In the genomic region with DNA sequence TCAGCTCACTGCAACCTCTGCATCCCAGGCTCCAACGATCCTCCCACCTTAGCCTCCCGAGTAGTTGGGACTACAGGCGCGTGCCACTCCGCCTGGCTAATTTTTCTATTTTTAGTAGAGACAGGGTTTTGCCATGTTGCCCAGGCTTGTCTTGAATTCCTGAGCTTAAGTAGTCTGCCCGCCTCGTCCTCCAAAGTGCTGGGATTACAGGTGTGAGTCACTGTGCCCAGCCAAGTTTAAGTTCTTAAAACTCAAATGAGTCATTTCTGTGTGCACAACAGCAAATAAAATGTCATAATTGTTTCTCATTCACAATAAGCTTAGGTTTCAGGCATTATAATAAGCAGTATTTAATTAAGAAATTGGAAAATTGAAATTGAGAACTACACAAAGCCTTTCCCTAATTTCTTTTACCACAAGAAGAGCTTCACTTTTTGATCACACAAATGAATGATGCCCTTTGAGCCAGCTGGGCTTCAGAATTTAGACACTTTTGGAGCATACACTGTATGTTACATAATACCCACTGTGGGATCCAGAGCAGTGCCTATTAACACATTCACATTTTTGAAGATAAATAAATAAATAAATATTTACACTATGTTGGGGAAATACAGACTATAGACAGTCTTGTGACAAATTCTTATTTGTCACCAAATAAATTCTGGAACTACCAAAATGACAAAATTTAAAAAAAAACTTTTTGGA, we compare ENCODE assay signal across 13 cellular contexts. TPM values are rescaled to one million over a fixed set of nuclear protein-coding genes. Genes with fewer than 3 reads are reported as not detected.
DNase-seq lines count a peak whose midpoint lies in the region; ATAC-seq and TF ChIP-seq lines count a peak whose summit lies in the region.
"Had no signal": no experiment of that assay in that cellular context is flagged by ENCODE, and none has a peak within 500 bp of the region (broad histone marks: within the 10 kb centered on the region; RNA-seq: fewer than 3 reads in every experiment).

No MANE protein-coding gene starts in this region.

- 82 to 96% (median 94%) methylated on average over 7 of the region's 7 CpGs for WGBS in spleen, 5 donors

- no peaks in the 10 kb centered on the region for H3K9me3 Mint-ChIP-seq in MCF 10A (ENCODE audit: unreplicated experiment)
- no peaks in the 10 kb centered on the region for H3K9me3 Mint-ChIP-seq in CD4-positive, alpha-beta memory T cell

- H3K4me1 ChIP-seq in spleen: peaks cover 0 to 11% (median 0%) of the 10 kb centered on the region in 6 donors
- H3K4me1 ChIP-seq in CD4-positive, alpha-beta memory T cell (ENCODE audit: insufficient read depth, low read length): no peaks in the 10 kb centered on the region
- H3K4me1 ChIP-seq: breast epithelium had no signal

- no peak overlapping the region for H3K4me3 ChIP-seq in BJ (ENCODE audit: low read depth, low read length)
- H3K4me3 ChIP-seq in spleen: no peak overlapping the region
- no peak overlapping the region for H3K4me3 ChIP-seq in CD4-positive, alpha-beta memory T cell (ENCODE audit: low read length in 2 of 2)
- H3K4me3 ChIP-seq: breast epithelium, skin epidermis had no signal

- H3K27me3 Mint-ChIP-seq in MCF 10A (ENCODE audit: insufficient read depth, unreplicated experiment): no peaks in the 10 kb centered on the region
- H3K27me3 Mint-ChIP-seq in CD4-positive, alpha-beta memory T cell: no peaks in the 10 kb centered on the region

- no peaks in the 10 kb centered on the region for H3K9me3 ChIP-seq in spleen
- H3K9me3 ChIP-seq in CD4-positive, alpha-beta memory T cell (ENCODE audit: control insufficient read depth in 1 of 2, low read length in 2 of 2): no peaks in the 10 kb centered on the region
- H3K9me3 ChIP-seq: breast epithelium had no signal

- TF ChIP-seq POLR2A in spleen (IDR thresholded peaks at IDR 0.05): no peak

- POLR2A ChIA-PET in BJ (lab: Charles Lee) (interaction anchor here (1.0 kb wide), 1 partner anchor 9 kb away, joined by 3 read pairs; the partner anchor contains the start of gene ME2), MCF 10A (lab: Yijun Ruan, JAX) (interaction anchor here (0.6 to 2.8 kb wide), 18 partner anchors 8 to 255 kb away, joined by 3 to 72 read pairs (median 4); partner anchors contain the start of genes ELAC1, ME2, MRO and SMAD4)
- POLR2A ChIA-PET in CD4-positive, alpha-beta memory T cell (lab: Charles Lee; ENCODE audit: partially characterized antibody): no interaction called here

- peak overlapping the region; percentile 83 for H3K27ac Mint-ChIP-seq in MCF 10A (ENCODE audit: low read depth, unreplicated experiment)
- H3K27ac Mint-ChIP-seq in CD4-positive, alpha-beta memory T cell: no peak overlapping the region

- ATAC-seq in left colon: peak; percentile 55
- ATAC-seq in GM19467 (IDR thresholded peaks at IDR 0.05; ENCODE audit: unreplicated experiment): no peak

- H3K27ac ChIP-seq in spleen: no peak overlapping the region
- no peak overlapping the region for H3K27ac ChIP-seq in CD4-positive, alpha-beta memory T cell (ENCODE audit: low read depth, low read length)
- H3K27ac ChIP-seq: breast epithelium, skin epidermis had no signal

- intact Hi-C loops in MCF 10A (cut with micrococcal nuclease) (no loop called here), left colon (cut with DNase I, micrococcal nuclease) (no loop called here), spleen (cut with DNase I; ENCODE audit: low total_unique reads) (no loop called here)
- intact Hi-C loops in CD4-positive, alpha-beta memory T cell (cut with micrococcal nuclease): no loop called here

- no peaks in the 10 kb centered on the region for H3K36me3 ChIP-seq in BJ (ENCODE audit: control insufficient read depth, insufficient read depth, low read length)
- H3K36me3 ChIP-seq in spleen: no peaks in the 10 kb centered on the region
- H3K36me3 ChIP-seq in CD4-positive, alpha-beta memory T cell (ENCODE audit: insufficient read depth, low read length): no peaks in the 10 kb centered on the region
- H3K36me3 ChIP-seq: breast epithelium had no signal

- H3K4me3 Mint-ChIP-seq in MCF 10A (ENCODE audit: unreplicated experiment): peak overlapping the region; percentile 11
- H3K4me3 Mint-ChIP-seq in CD4-positive, alpha-beta memory T cell: no peak overlapping the region

- peaks cover 12% of the 10 kb centered on the region for H3K4me1 Mint-ChIP-seq in MCF 10A (ENCODE audit: insufficient read depth, unreplicated experiment)
- H3K4me1 Mint-ChIP-seq in CD4-positive, alpha-beta memory T cell: no peaks in the 10 kb centered on the region

- H3K27me3 ChIP-seq in BJ (ENCODE audit: control insufficient read depth, insufficient read depth, low read length) (no peaks in the 10 kb centered on the region), spleen (replicated peaks in 1 of 7) (no peaks in the 10 kb centered on the region)
- H3K27me3 ChIP-seq in CD4-positive, alpha-beta memory T cell (ENCODE audit: insufficient read depth, low read length): no peaks in the 10 kb centered on the region
- H3K27me3 ChIP-seq: breast epithelium had no signal

- CTCF ChIA-PET in BJ (lab: Yijun Ruan, JAX) (interaction anchor here (0.8 to 1.0 kb wide), 2 partner anchors 50 to 181 kb away, joined by 3 read pairs; partner anchors contain the start of gene MRO), MCF 10A (lab: Yijun Ruan, JAX) (interaction anchor here (0.8 to 1.9 kb wide), 3 partner anchors 50 to 325 kb away, joined by 3 to 5 read pairs (median 4); no protein-coding TSS in a partner anchor)
- CTCF ChIA-PET in CD4-positive, alpha-beta memory T cell (lab: Charles Lee; ENCODE audit: partially characterized antibody): interaction anchor here (1.2 kb wide), 1 partner anchor 181 kb away, joined by 3 read pairs; no protein-coding TSS in a partner anchor

- no TSS peak for BruUV-seq in MCF 10A (replicated peaks; lab: Mats Ljungman, UMichigan)

- TF ChIP-seq CTCF in BJ (IDR thresholded peaks at IDR 0.05; ENCODE audit: insufficient read depth, low read depth, low read length) (no peak), MCF 10A (IDR thresholded peaks at IDR 0.05; ENCODE audit: unreplicated experiment) (no peak), spleen (IDR thresholded peaks at IDR 0.05 in 8 of 11, conservative IDR thresholded peaks at IDR 0.05 in 3 of 11) (no peak)

- peak; percentile 13 for DNase-seq in BJ (ENCODE audit: low read depth)
- peak; percentile 95 for DNase-seq in M059J (ENCODE audit: low read depth)
- peak; percentile 96 for DNase-seq in MCF 10A (ENCODE audit: unreplicated experiment)
- DNase-seq in left colon: no peak
- DNase-seq in mesenteric fat pad (ENCODE audit: low spot score): no peak
- DNase-seq in spleen: no peak
- no peak for DNase-seq in CD4-positive, alpha-beta memory T cell
- DNase-seq: glutamatergic neuron, Karpas-422, T-helper 9 cell had no signal

- H3K36me3 Mint-ChIP-seq in MCF 10A (ENCODE audit: insufficient read depth, unreplicated experiment): no peaks in the 10 kb centered on the region
- no peaks in the 10 kb centered on the region for H3K36me3 Mint-ChIP-seq in CD4-positive, alpha-beta memory T cell

RNA-seq across cellular contexts. Expression of gene ME2, which starts 8.6 kb away (rescaled TPM):
- polyA plus RNA-seq in BJ (2011; rRNA removed): 21.9 and 44.5 TPM in 2 replicates
- 12.0 and 13.0 TPM in 2 replicates for polyA minus RNA-seq in BJ (2011; rRNA and poly(A)+ RNA removed)
- total RNA-seq in M059J (2014; rRNA removed; shearing (Covaris generic)): 44.1 and 46.0 TPM in 2 replicates
- total RNA-seq in MCF 10A (2022): 64.8 and 67.2 TPM in 2 replicates
- total RNA-seq in left colon: 10 to 100 TPM; 56.1 to 78.3 TPM
- 40.1 TPM for total RNA-seq in mesenteric fat pad
- 100 to 1,000 TPM in 4 of 7 donors, 10 to 100 TPM in 3; 83.3 to 179 (median 119) TPM for total RNA-seq in spleen
- 10 to 100 TPM; 25.9 to 51.5 (median 26.8) TPM for polyA plus RNA-seq in spleen
- 10 to 100 TPM; 48.6 to 53.5 TPM for total RNA-seq in CD4-positive, alpha-beta memory T cell
- 10 to 100 TPM; 48.6 to 50.8 TPM for polyA plus RNA-seq in CD4-positive, alpha-beta memory T cell

RNA-seq across cellular contexts. Expression of gene MRO, which starts 50.5 kb away (rescaled TPM):
- polyA plus RNA-seq in BJ (2011; rRNA removed): not detected in 2 replicates
- not detected in 2 replicates for polyA minus RNA-seq in BJ (2011; rRNA and poly(A)+ RNA removed)
- total RNA-seq in M059J (2014; rRNA removed; shearing (Covaris generic)): not detected in 2 replicates
- total RNA-seq in MCF 10A (2022): not detected in 2 replicates
- under 1 TPM in 1 of 2 donors, not detected in 1; 0.25 TPM for total RNA-seq in left colon
- 2.9 TPM for total RNA-seq in mesenteric fat pad
- total RNA-seq in spleen: 1 to 10 TPM; 2.7 to 8.1 (median 5.4) TPM
- 1 to 10 TPM in 1 of 3 donors, under 1 TPM in 2; 0.48 to 1.5 (median 0.65) TPM for polyA plus RNA-seq in spleen
- total RNA-seq in CD4-positive, alpha-beta memory T cell: not detected
- polyA plus RNA-seq in CD4-positive, alpha-beta memory T cell: not detected

Comparison
In these comparisons a context has a peak if more than half of its experiments do, and no peak if none do; other contexts are left out.
1. DNase-seq: peak in BJ (single experiment), M059J (single experiment) and MCF 10A (single experiment); none in left colon (0 of 2), mesenteric fat pad (single experiment), spleen (single experiment) and CD4-positive, alpha-beta memory T cell (0 of 5).